ENCODE assay signal across 22 cellular contexts in the genomic region with DNA sequence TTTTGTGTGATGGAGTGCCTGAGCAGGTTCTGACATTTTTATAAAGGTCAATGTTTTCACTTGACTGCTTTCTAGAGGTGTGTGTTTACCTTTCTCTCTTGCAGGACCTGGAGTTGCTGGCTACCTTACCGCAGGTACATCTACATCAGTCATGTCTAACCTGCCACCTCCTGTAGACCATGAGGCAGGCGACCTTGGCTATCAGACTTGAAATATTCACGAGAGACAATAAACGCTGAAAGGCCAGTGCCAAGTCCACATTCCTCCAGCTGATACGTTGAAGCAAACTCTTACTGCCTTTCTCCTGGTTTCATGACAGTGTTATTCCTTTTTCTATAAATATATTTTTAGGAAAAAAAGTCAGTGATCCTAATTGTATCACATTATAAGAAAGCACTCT. TPM values are rescaled to one million over a fixed set of nuclear protein-coding genes. Genes with fewer than 3 reads are reported as not detected.
"Had no signal": no experiment of that assay in that cellular context is flagged by ENCODE, and none has a peak within 500 bp of the region (broad histone marks: within the 10 kb centered on the region; RNA-seq: fewer than 3 reads in every experiment).

No MANE protein-coding gene starts in this region.

- H3K36me3 ChIP-seq: breast epithelium had no signal

- H3K27me3 ChIP-seq: adrenal gland, breast epithelium, MG63 had no signal

- H3K9me3 ChIP-seq: adrenal gland, breast epithelium, MG63 had no signal

- ATAC-seq: activated CD4-positive, alpha-beta T cell treated with anti-CD3 and anti-CD28 coated beads for 36 hours; activated CD8-positive, alpha-beta T cell treated with anti-CD3 and anti-CD28 coated beads for 36 hours; activated T-cell treated with anti-CD3 and anti-CD28 coated beads, Interleukin-2, amount 50 U/mL, for 72 hours; T-helper 17 cell had no signal

- H3K27ac ChIP-seq: adrenal gland, breast epithelium had no signal

- H3K4me1 ChIP-seq: breast epithelium had no signal

- H3K4me3 ChIP-seq: adrenal gland, breast epithelium, MG63 had no signal

- DNase-seq: activated CD4-positive, alpha-beta T cell treated with anti-CD3 and anti-CD28 coated beads for 36 hours; activated CD8-positive, alpha-beta memory T cell treated with anti-CD3 and anti-CD28 coated beads, Interleukin-2, amount 50 U/mL, for 4 hours; activated CD8-positive, alpha-beta T cell treated with anti-CD3 and anti-CD28 coated beads for 36 hours; activated gamma-delta T cell treated with Interleukin-2 at 50 U/mL for 16 hours; activated naive CD4-positive, alpha-beta T cell treated with anti-CD3 and anti-CD28 coated beads, Interleukin-2, amount 10 ng/mL, durations not matched to agents 7 days and 5 days; activated naive CD8-positive, alpha-beta T cell treated with anti-CD3 and anti-CD28 coated beads for 36 hours; activated T-cell treated with anti-CD3 and anti-CD28 coated beads, Interleukin-2, amount 50 U/mL, for 72 hours; anterior cingulate cortex; caudate nucleus; MG63; NCI-H1105; NCI-H1436; NCI-H187; NCI-H2081; NCI-H524 treated with DMSO at 0.1 percent for 48 hours; NCI-H748 treated with DMSO at 0.1 percent for 48 hours; SIG-M5; T-helper 17 cell; T-helper 9 cell had no signal

RNA-seq across cellular contexts. Expression of gene ACKR4, which starts 59.0 kb away (rescaled TPM):
- total RNA-seq: activated CD8-positive, alpha-beta T cell treated with anti-CD3 and anti-CD28 coated beads for 36 hours; activated T-cell treated with anti-CD3 and anti-CD28 coated beads, Interleukin-2, amount 50 U/mL, for 72 hours; activated T-helper 2 cell treated with anti-CD3 and anti-CD28 coated beads, Interferon-gamma antibody, Interleukin-2, Interleukin-4, amounts not matched to agents 10 μg/mL and 5 μg/mL and 100 μg/mL, durations not matched to agents 14 hours and 24 hours and 36 hours had no signal
